18 cellular contexts compared by ENCODE assay signal in the genomic region with DNA sequence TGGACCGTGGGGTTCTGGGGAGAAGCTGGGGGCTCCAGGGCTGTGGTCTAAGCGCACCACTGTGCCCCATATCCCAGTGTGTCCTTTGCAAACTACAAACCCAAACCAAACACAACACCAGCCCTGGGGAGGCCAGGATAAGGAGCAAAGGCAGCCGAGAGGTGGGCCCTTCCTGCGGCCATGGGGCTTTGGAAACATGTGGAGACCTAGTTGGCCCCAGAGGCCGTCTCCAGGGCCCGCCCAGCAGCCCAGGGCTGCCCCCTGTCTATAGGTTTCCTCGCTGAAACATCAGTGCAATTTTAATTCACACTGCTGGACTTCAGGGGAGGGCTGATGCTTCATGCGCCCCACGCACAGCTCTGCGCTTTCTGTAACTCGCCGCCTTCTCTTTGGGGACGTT.
"Had no signal": no experiment of that assay in that cellular context is flagged by ENCODE, and none has a peak within 500 bp of the region (broad histone marks: within the 10 kb centered on the region; RNA-seq: fewer than 3 reads in every experiment).

No MANE protein-coding gene starts in this region.

- H3K4me1 ChIP-seq: foreskin keratinocyte had no signal

- H3K36me3 ChIP-seq: left lung, transverse colon, WERI-Rb-1 had no signal

- ATAC-seq: foreskin keratinocyte; left lung; naive thymus-derived CD4-positive, alpha-beta T cell; T-cell had no signal

- H3K27me3 ChIP-seq: foreskin keratinocyte, transverse colon had no signal

- H3K9me3 ChIP-seq: left lung, transverse colon had no signal

- DNase-seq: activated CD4-positive, alpha-beta T cell treated with anti-CD3 and anti-CD28 coated beads, Interleukin-2, amount 10 ng/mL, durations not matched to agents 7 days and 5 days; activated CD4-positive, CD25-positive, alpha-beta regulatory T cell treated with anti-CD3 and anti-CD28 coated beads, Interleukin-2, amount 50 U/mL, for 72 hours; activated naive CD4-positive, alpha-beta T cell; activated naive CD8-positive, alpha-beta T cell treated with anti-CD3 and anti-CD28 coated beads for 36 hours; activated T-cell treated with anti-CD3 and anti-CD28 coated beads, Interleukin-2, amount 50 U/mL, for 1 hour; dermis blood vessel endothelial cell; effector CD8-positive, alpha-beta T cell; foreskin keratinocyte; immature natural killer cell; left lung; naive thymus-derived CD4-positive, alpha-beta T cell; retina; stimulated activated CD4-positive, alpha-beta T cell treated with anti-CD3 and anti-CD28 coated beads, Interleukin-4, amount 100 ng/mL, for 24 hours; stimulated activated naive CD4-positive, alpha-beta T cell treated with Interleukin-2 at 50 U/mL for 16 hours; T-cell; transverse colon; WERI-Rb-1 had no signal

- H3K27ac ChIP-seq: foreskin keratinocyte, left lung, transverse colon, WERI-Rb-1 had no signal

- H3K4me3 ChIP-seq: left lung, lung, transverse colon had no signal
